In the genomic region with DNA sequence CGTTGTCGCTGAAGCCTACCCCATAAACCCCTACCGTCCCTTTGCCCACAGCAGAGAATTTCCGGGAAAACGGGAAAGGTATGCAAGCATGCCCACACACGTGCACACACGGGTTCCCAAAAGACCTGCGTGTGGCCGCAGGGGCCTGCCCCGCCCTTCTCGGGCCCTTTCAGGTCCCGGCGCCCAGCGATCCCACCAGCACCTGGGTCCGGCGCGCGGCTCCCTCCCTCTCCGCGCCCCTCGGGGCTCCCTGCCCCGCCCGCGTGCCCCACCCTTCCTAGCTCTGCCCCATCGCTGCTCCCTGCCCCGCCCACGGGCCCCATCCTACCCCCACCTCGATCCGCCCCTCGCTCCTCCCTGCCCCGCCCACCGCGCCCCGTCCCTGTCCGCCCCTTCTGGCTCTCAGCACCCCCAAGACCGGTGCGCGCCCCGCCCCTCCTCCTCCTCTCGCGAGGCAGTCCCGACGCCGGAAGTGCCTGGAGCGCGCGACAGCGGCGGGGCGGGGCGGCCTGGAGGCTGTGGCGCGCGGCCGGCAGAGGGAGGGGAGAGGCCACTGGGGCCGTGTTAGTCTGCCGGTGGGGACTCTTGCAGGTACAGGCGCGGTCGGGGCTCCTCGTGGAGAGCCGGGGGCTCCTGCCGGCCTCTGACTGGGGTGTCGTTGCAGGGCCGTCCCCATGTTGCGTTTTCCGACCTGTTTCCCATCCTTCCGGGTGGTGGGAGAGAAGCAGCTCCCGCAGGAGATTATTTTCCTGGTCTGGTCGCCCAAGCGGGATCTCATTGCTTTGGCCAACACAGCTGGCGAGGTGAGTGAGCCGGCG, we compare ENCODE assay signal across 8 cellular contexts. TPM values are rescaled to one million over a fixed set of nuclear protein-coding genes. Genes with fewer than 3 reads are reported as not detected.
DNase-seq lines count a peak whose midpoint lies in the region; ATAC-seq and TF ChIP-seq lines count a peak whose summit lies in the region.

A gene with protein sequence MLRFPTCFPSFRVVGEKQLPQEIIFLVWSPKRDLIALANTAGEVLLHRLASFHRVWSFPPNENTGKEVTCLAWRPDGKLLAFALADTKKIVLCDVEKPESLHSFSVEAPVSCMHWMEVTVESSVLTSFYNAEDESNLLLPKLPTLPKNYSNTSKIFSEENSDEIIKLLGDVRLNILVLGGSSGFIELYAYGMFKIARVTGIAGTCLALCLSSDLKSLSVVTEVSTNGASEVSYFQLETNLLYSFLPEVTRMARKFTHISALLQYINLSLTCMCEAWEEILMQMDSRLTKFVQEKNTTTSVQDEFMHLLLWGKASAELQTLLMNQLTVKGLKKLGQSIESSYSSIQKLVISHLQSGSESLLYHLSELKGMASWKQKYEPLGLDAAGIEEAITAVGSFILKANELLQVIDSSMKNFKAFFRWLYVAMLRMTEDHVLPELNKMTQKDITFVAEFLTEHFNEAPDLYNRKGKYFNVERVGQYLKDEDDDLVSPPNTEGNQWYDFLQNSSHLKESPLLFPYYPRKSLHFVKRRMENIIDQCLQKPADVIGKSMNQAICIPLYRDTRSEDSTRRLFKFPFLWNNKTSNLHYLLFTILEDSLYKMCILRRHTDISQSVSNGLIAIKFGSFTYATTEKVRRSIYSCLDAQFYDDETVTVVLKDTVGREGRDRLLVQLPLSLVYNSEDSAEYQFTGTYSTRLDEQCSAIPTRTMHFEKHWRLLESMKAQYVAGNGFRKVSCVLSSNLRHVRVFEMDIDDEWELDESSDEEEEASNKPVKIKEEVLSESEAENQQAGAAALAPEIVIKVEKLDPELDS (plus strand): TSS at position 510 of the 818 bp plus-strand sequence. CDS start 165 bp downstream, at position 675.

- peaks cover 16% of the 10 kb centered on the region for H3K4me1 Mint-ChIP-seq in WTC11
- H3K4me1 Mint-ChIP-seq in immature natural killer cell: peaks cover 0 to 3% of the 10 kb centered on the region in 2 donors

- POLR2A ChIA-PET in AG04450 (lab: Yijun Ruan, JAX) (interaction anchor here (0.6 kb wide), 1 partner anchor 10 kb away, joined by 6 read pairs; no protein-coding TSS in a partner anchor), WTC11 (lab: Charles Lee) (interaction anchor here (0.6 to 1.4 kb wide), 2 partner anchors 77 to 861 kb away, joined by 3 to 4 read pairs; no protein-coding TSS in a partner anchor)

- CTCF ChIA-PET in AG04450 (lab: Charles Lee) (interaction anchor here (1.0 to 2.9 kb wide), 3 partner anchors 10 to 65 kb away, joined by 4 to 19 read pairs (median 10); no protein-coding TSS in a partner anchor), WTC11 (lab: Charles Lee) (interaction anchor here (0.6 to 3.1 kb wide), 9 partner anchors 9 to 576 kb away, joined by 3 to 16 read pairs (median 3); a partner anchor contains a TSS)

- H3K27ac Mint-ChIP-seq in WTC11: peak within 1 kb of the TSS; percentile 90
- peak within 1 kb of the TSS in 5 of 6 donors; percentile 70 to 90 (median 85) for H3K27ac Mint-ChIP-seq in immature natural killer cell

- peak within 1 kb of the TSS; percentile 31 for H3K27ac ChIP-seq in AG04450 (ENCODE audit: low read depth, low read length)

- DNase-seq in AG04450 (ENCODE audit: low read depth, low spot score) (peak; percentile 71), NCI-H226 (peak; percentile 81), WTC11 (ENCODE audit: low spot score) (peak; percentile 99), cardiac fibroblast (ENCODE audit: low read depth in 2 of 2) (peak; percentile 94 to 95), immature natural killer cell (peak; percentile 86 to 93 (median 90)), smooth muscle cell of the brain vasculature (ENCODE audit: low read depth, low spot score) (peak; percentile 76)

- H3K27me3 Mint-ChIP-seq in WTC11 (ENCODE audit: low read depth) (no peaks in the 10 kb centered on the region), immature natural killer cell (ENCODE audit: low read depth in 3 of 3) (peaks cover 0 to 6% (median 2%) of the 10 kb centered on the region in 3 donors)

- H3K36me3 Mint-ChIP-seq in WTC11 (peaks cover 7% of the 10 kb centered on the region), immature natural killer cell (peaks cover 1 to 4% (median 4%) of the 10 kb centered on the region in 3 donors)

- H3K4me3 Mint-ChIP-seq in WTC11 (peak within 1 kb of the TSS; percentile 79), immature natural killer cell (no peak within 1 kb of the TSS)

- no peaks in the 10 kb centered on the region for H3K27me3 ChIP-seq in AG04450 (ENCODE audit: control insufficient read depth, insufficient read depth, low read length)

- H3K9me3 Mint-ChIP-seq in WTC11 (no peaks in the 10 kb centered on the region), immature natural killer cell (no peaks in the 10 kb centered on the region)

- peak; percentile 97 for ATAC-seq in GM18909 (IDR thresholded peaks at IDR 0.05; ENCODE audit: poor library complexity, unreplicated experiment)
- ATAC-seq in HG03159 (IDR thresholded peaks at IDR 0.05; ENCODE audit: unreplicated experiment): peak; percentile 95
- peak; percentile 91 for ATAC-seq in WTC11

- peak within 1 kb of the TSS; percentile 92 for H3K4me3 ChIP-seq in AG04450 (ENCODE audit: low read depth, low read length)
- peak within 1 kb of the TSS; percentile 94 to 97 for H3K4me3 ChIP-seq in cardiac fibroblast (replicated peaks in 1 of 2; ENCODE audit: low read depth in 2 of 2, low read length in 2 of 2)

- H3K9me3 ChIP-seq in AG04450 (ENCODE audit: control insufficient read depth, insufficient read depth, low read length): no peaks in the 10 kb centered on the region; the same call in 1 of the 2 replicates

- TF ChIP-seq CTCF in AG04450 (IDR thresholded peaks at IDR 0.05; ENCODE audit: low read depth, low read length): 0 out of 2 replicates have a peak, but pooled peaks have one; percentile 7
- no peak for TF ChIP-seq CTCF in WTC11 (IDR thresholded peaks at IDR 0.05)
- TF ChIP-seq CTCF in cardiac fibroblast (IDR thresholded peaks at IDR 0.05; ENCODE audit: low read depth, low read length): no peak

TF ChIP-seq in WTC11, 78 proteins besides CTCF, POLR2A, EP300 and RAD21 (continues in another document):
- TF ChIP-seq, protein P1, sequence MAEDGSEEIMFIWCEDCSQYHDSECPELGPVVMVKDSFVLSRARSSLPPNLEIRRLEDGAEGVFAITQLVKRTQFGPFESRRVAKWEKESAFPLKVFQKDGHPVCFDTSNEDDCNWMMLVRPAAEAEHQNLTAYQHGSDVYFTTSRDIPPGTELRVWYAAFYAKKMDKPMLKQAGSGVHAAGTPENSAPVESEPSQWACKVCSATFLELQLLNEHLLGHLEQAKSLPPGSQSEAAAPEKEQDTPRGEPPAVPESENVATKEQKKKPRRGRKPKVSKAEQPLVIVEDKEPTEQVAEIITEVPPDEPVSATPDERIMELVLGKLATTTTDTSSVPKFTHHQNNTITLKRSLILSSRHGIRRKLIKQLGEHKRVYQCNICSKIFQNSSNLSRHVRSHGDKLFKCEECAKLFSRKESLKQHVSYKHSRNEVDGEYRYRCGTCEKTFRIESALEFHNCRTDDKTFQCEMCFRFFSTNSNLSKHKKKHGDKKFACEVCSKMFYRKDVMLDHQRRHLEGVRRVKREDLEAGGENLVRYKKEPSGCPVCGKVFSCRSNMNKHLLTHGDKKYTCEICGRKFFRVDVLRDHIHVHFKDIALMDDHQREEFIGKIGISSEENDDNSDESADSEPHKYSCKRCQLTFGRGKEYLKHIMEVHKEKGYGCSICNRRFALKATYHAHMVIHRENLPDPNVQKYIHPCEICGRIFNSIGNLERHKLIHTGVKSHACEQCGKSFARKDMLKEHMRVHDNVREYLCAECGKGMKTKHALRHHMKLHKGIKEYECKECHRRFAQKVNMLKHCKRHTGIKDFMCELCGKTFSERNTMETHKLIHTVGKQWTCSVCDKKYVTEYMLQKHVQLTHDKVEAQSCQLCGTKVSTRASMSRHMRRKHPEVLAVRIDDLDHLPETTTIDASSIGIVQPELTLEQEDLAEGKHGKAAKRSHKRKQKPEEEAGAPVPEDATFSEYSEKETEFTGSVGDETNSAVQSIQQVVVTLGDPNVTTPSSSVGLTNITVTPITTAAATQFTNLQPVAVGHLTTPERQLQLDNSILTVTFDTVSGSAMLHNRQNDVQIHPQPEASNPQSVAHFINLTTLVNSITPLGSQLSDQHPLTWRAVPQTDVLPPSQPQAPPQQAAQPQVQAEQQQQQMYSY (CRISPR knock-in tag; IDR thresholded peaks at IDR 0.05): no peak
- TF ChIP-seq, protein P2, sequence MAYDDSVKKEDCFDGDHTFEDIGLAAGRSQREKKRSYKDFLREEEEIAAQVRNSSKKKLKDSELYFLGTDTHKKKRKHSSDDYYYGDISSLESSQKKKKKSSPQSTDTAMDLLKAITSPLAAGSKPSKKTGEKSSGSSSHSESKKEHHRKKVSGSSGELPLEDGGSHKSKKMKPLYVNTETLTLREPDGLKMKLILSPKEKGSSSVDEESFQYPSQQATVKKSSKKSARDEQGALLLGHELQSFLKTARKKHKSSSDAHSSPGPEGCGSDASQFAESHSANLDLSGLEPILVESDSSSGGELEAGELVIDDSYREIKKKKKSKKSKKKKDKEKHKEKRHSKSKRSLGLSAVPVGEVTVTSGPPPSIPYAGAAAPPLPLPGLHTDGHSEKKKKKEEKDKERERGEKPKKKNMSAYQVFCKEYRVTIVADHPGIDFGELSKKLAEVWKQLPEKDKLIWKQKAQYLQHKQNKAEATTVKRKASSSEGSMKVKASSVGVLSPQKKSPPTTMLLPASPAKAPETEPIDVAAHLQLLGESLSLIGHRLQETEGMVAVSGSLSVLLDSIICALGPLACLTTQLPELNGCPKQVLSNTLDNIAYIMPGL (CRISPR knock-in tag; IDR thresholded peaks at IDR 0.05): no peak
- TF ChIP-seq NFATC4 (CRISPR knock-in tag; IDR thresholded peaks at IDR 0.05): no peak
- no peak for TF ChIP-seq ZNF423 (CRISPR knock-in tag; IDR thresholded peaks at IDR 0.05)
- TF ChIP-seq NFE2L1 (CRISPR knock-in tag; IDR thresholded peaks at IDR 0.05): no peak
- TF ChIP-seq, protein P3, sequence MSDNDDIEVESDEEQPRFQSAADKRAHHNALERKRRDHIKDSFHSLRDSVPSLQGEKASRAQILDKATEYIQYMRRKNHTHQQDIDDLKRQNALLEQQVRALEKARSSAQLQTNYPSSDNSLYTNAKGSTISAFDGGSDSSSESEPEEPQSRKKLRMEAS (CRISPR knock-in tag; IDR thresholded peaks at IDR 0.05): peak; percentile 31; the same call in 1 of the 2 replicates
- no peak for TF ChIP-seq HMGA2 (CRISPR knock-in tag; IDR thresholded peaks at IDR 0.05)

RNA-seq across cellular contexts. Expression of the gene that starts here (rescaled TPM):
- polyA plus RNA-seq in AG04450 (2011; rRNA removed) (17.3 and 26.2 TPM in 2 replicates), immature natural killer cell (10 to 100 TPM; 13.3 to 25.7 (median 18.6) TPM)
- polyA minus RNA-seq in AG04450 (2011; rRNA and poly(A)+ RNA removed): 8.9 and 13.0 TPM in 2 replicates
- total RNA-seq in WTC11 (2021): 33.4 to 40.5 TPM (median 35.6 TPM) in 3 replicates

Comparison
In these comparisons a context has a peak if more than half of its experiments do, and no peak if none do; other contexts are left out.
1. Peak in every context shown above with its lines: DNase-seq, ATAC-seq, H3K4me3 ChIP-seq and H3K27ac ChIP-seq.